ENCODE assay signal across 22 cellular contexts in genomic region chr9:70533492-70533891, GRCh38.
"Had no signal": no experiment of that assay in that cellular context is flagged by ENCODE, and none has a peak within 500 bp of the region (broad histone marks: within the 10 kb centered on the region; RNA-seq: fewer than 3 reads in every experiment).

No MANE protein-coding gene starts in this region.

- H3K27ac Mint-ChIP-seq: activated naive CD4-positive, alpha-beta T cell treated with anti-CD3 and anti-CD28 coated beads, Interleukin-2, amount 10 ng/mL, durations not matched to agents 7 days and 5 days; nephron; stimulated activated memory B cell treated with anti-CD40 and anti-IgM and Interleukin-4, amounts not matched to agents 10 μg/mL and 1 μg/mL and 100 μg/mL, for 72 hours; type B pancreatic cell had no signal

- DNase-seq: activated CD4-positive, alpha-beta T cell treated with anti-CD3 and anti-CD28 coated beads for 48 hours; activated CD4-positive, CD25-positive, alpha-beta regulatory T cell; activated CD8-positive, alpha-beta T cell treated with anti-CD3 and anti-CD28 coated beads, Interleukin-2, amount 10 ng/mL, durations not matched to agents 7 days and 5 days; activated naive CD4-positive, alpha-beta T cell treated with anti-CD3 and anti-CD28 coated beads, Interleukin-2, amount 10 ng/mL, durations not matched to agents 7 days and 5 days; activated T-cell treated with anti-CD3 and anti-CD28 coated beads, Interleukin-2, amount 50 U/mL, for 4 hours; cerebellar nuclear complex; effector CD8-positive, alpha-beta T cell; esophagus squamous epithelium; heart right ventricle; left ventricle myocardium inferior; mammary epithelial cell; midbrain; nucleus accumbens; psoas muscle; right lobe of liver; spleen; stimulated activated CD4-positive, alpha-beta T cell treated with anti-CD3 and anti-CD28 coated beads, Interleukin-4, amount 100 ng/mL, for 4 hours; T-helper 9 cell; testis had no signal

- H3K36me3 Mint-ChIP-seq: activated naive CD4-positive, alpha-beta T cell treated with anti-CD3 and anti-CD28 coated beads, Interleukin-2, amount 10 ng/mL, durations not matched to agents 7 days and 5 days; stimulated activated memory B cell treated with anti-CD40 and anti-IgM and Interleukin-4, amounts not matched to agents 10 μg/mL and 1 μg/mL and 100 μg/mL, for 72 hours; type B pancreatic cell had no signal

- H3K9me3 Mint-ChIP-seq: activated naive CD4-positive, alpha-beta T cell treated with anti-CD3 and anti-CD28 coated beads, Interleukin-2, amount 10 ng/mL, durations not matched to agents 7 days and 5 days; activated T-cell treated with anti-CD3 and anti-CD28 coated beads, Interleukin-2, amount 50 U/mL, for 4 hours; nephron; stimulated activated memory B cell treated with anti-CD40 and anti-IgM and Interleukin-4, amounts not matched to agents 10 μg/mL and 1 μg/mL and 100 μg/mL, for 72 hours; type B pancreatic cell had no signal

- H3K4me1 Mint-ChIP-seq: stimulated activated memory B cell treated with anti-CD40 and anti-IgM and Interleukin-4, amounts not matched to agents 10 μg/mL and 1 μg/mL and 100 μg/mL, for 72 hours had no signal

- H3K27me3 ChIP-seq: esophagus squamous epithelium, heart right ventricle, right lobe of liver, spleen, testis had no signal

- H3K36me3 ChIP-seq: esophagus squamous epithelium, heart right ventricle, left ventricle myocardium inferior, right lobe of liver, spleen had no signal

- H3K4me3 ChIP-seq: esophagus squamous epithelium, heart right ventricle, left ventricle myocardium inferior, psoas muscle, right lobe of liver, spleen, testis had no signal

- H3K4me3 Mint-ChIP-seq: activated CD8-positive, alpha-beta T cell treated with anti-CD3 and anti-CD28 coated beads, Interleukin-2, amount 10 ng/mL, durations not matched to agents 7 days and 5 days; activated naive CD4-positive, alpha-beta T cell treated with anti-CD3 and anti-CD28 coated beads, Interleukin-2, amount 10 ng/mL, durations not matched to agents 7 days and 5 days; activated T-cell treated with anti-CD3 and anti-CD28 coated beads, Interleukin-2, amount 50 U/mL, for 4 hours; nephron; stimulated activated memory B cell treated with anti-CD40 and anti-IgM and Interleukin-4, amounts not matched to agents 10 μg/mL and 1 μg/mL and 100 μg/mL, for 72 hours; type B pancreatic cell had no signal

- ATAC-seq: activated CD8-positive, alpha-beta T cell treated with anti-CD3 and anti-CD28 coated beads, Interleukin-2, amount 10 ng/mL, durations not matched to agents 7 days and 5 days; activated T-cell treated with anti-CD3 and anti-CD28 coated beads, Interleukin-2, amount 50 U/mL, for 4 hours; heart right ventricle; psoas muscle; right lobe of liver; stimulated activated memory B cell treated with anti-CD40 and anti-IgM and Interleukin-4, amounts not matched to agents 10 μg/mL and 1 μg/mL and 100 μg/mL, for 72 hours had no signal

- H3K27ac ChIP-seq: esophagus squamous epithelium, heart right ventricle, left ventricle myocardium inferior, psoas muscle, right lobe of liver, spleen, testis had no signal

- H3K9me3 ChIP-seq: esophagus squamous epithelium, heart right ventricle, left ventricle myocardium inferior, psoas muscle, right lobe of liver, spleen, testis had no signal

- H3K27me3 Mint-ChIP-seq: activated naive CD4-positive, alpha-beta T cell treated with anti-CD3 and anti-CD28 coated beads, Interleukin-2, amount 10 ng/mL, durations not matched to agents 7 days and 5 days; stimulated activated memory B cell treated with anti-CD40 and anti-IgM and Interleukin-4, amounts not matched to agents 10 μg/mL and 1 μg/mL and 100 μg/mL, for 72 hours; type B pancreatic cell had no signal

- H3K4me1 ChIP-seq: heart right ventricle, left ventricle myocardium inferior, psoas muscle, right lobe of liver, spleen, testis had no signal
